In genomic region chr17:16107165-16107770, GRCh38 we compare ENCODE assay signal across 23 cellular contexts.
A peak's percentile ranks its signal among the peaks of the same experiment; 100 is the strongest.
DNase-seq lines count a peak whose midpoint lies in the region; ATAC-seq, FAIRE-seq and TF ChIP-seq lines count a peak whose summit lies in the region.
"Had no signal": no experiment of that assay in that cellular context is flagged by ENCODE, and none has a peak within 500 bp of the region (broad histone marks: within the 10 kb centered on the region; RNA-seq: fewer than 3 reads in every experiment).

No MANE protein-coding gene starts in this region.

- H3K27ac ChIP-seq in K562 (ENCODE audit: extremely low read depth, low read depth, low read length) = peak overlapping the region; percentile 48; the same call in 2 of the 3 replicates
- no peak overlapping the region for H3K27ac ChIP-seq in mesenchymal stem cell (ENCODE audit: low read length, poor library complexity, severe bottlenecking)
- peak overlapping the region in 3 of 4 donors; percentile 25 to 50 (median 48) for H3K27ac ChIP-seq in transverse colon
- no peak overlapping the region for H3K27ac ChIP-seq in WERI-Rb-1
- H3K27ac ChIP-seq: neural progenitor cell, spleen had no signal

- no peaks in the 10 kb centered on the region for H3K79me2 ChIP-seq in K562 (ENCODE audit: control insufficient read depth, insufficient read depth, low read length)

- no peak overlapping the region for H2BK12ac ChIP-seq in mesenchymal stem cell (ENCODE audit: low read length in 2 of 2)

- peaks cover 26% of the 10 kb centered on the region for H3K79me1 ChIP-seq in mesenchymal stem cell (replicated peaks; ENCODE audit: low read length, poor library complexity, severe bottlenecking)

- no peak overlapping the region for H3K23ac ChIP-seq in mesenchymal stem cell (ENCODE audit: low read length in 2 of 2)

- H3K27me3 ChIP-seq in K562 (ENCODE audit: control insufficient read depth in 2 of 2, insufficient read depth in 2 of 2, low read length in 2 of 2) (no peaks in the 10 kb centered on the region), mesenchymal stem cell (ENCODE audit: control insufficient read depth in 1 of 2, insufficient read depth in 1 of 2, low read length in 2 of 2) (no peaks in the 10 kb centered on the region), transverse colon (no peaks in the 10 kb centered on the region), WERI-Rb-1 (ENCODE audit: insufficient read depth, low read depth, severe bottlenecking) (no peaks in the 10 kb centered on the region)
- H3K27me3 ChIP-seq: BLaER1 treated with 17β-estradiol and CSF1 and Interleukin-3, amounts not matched to agents 10 nM and 100 nM; left lung; MG63; neural progenitor cell; SJCRH30; spleen had no signal

- H3K9me1 ChIP-seq in K562 (ENCODE audit: control insufficient read depth, insufficient read depth, low read length) = no peaks in the 10 kb centered on the region

- TF ChIP-seq CTCF in K562 (IDR thresholded peaks at IDR 0.05 in 2 of 3, conservative IDR thresholded peaks at IDR 0.05 in 1 of 3; ENCODE audit: insufficient read depth in 2 of 3, low read depth in 1 of 3, low read length in 3 of 3) (no peak), transverse colon (IDR thresholded peaks at IDR 0.05) (no peak), HFFc6 (IDR thresholded peaks at IDR 0.05) (no peak), WERI-Rb-1 (IDR thresholded peaks at IDR 0.05; ENCODE audit: low read depth, low read length) (no peak)

- no peaks in the 10 kb centered on the region for H3K9me3 Mint-ChIP-seq in activated naive CD4-positive, alpha-beta T cell treated with anti-CD3 and anti-CD28 coated beads, Interleukin-2, amount 50 U/mL, for 24 hours
- no peaks in the 10 kb centered on the region for H3K9me3 Mint-ChIP-seq in activated naive CD4-positive, alpha-beta T cell treated with anti-CD3 and anti-CD28 coated beads, Interleukin-2, amount 10 ng/mL, durations not matched to agents 7 days and 5 days
- H3K9me3 Mint-ChIP-seq in HFFc6 = no peaks in the 10 kb centered on the region
- H3K9me3 Mint-ChIP-seq: activated CD8-positive, alpha-beta T cell treated with anti-CD3 and anti-CD28 coated beads for 36 hours; neural progenitor cell had no signal

- H3K9me3 ChIP-seq in K562 (replicated peaks; ENCODE audit: control insufficient read depth, insufficient read depth, low read depth, low read length) = no peaks in the 10 kb centered on the region
- no peaks in the 10 kb centered on the region for H3K9me3 ChIP-seq in mesenchymal stem cell (ENCODE audit: control insufficient read depth, low read length)
- no peaks in the 10 kb centered on the region for H3K9me3 ChIP-seq in transverse colon
- H3K9me3 ChIP-seq in WERI-Rb-1 (ENCODE audit: severe bottlenecking) = no peaks in the 10 kb centered on the region
- H3K9me3 ChIP-seq: BLaER1 treated with 17β-estradiol and CSF1 and Interleukin-3, amounts not matched to agents 10 nM and 100 nM; left lung; MG63; spleen had no signal

- TF ChIP-seq RAD21 in K562 (CRISPR knock-in tag; conservative IDR thresholded peaks at IDR 0.05 in 1 of 2, IDR thresholded peaks at IDR 0.05 in 1 of 2) = no peak

- H3K36me3 ChIP-seq in K562 (ENCODE audit: control insufficient read depth, insufficient read depth, low read length) = peaks cover 23% of the 10 kb centered on the region; the same call in 1 of the 3 replicates
- peaks cover 14 to 42% of the 10 kb centered on the region in 2 experiments for H3K36me3 ChIP-seq in mesenchymal stem cell (ENCODE audit: control insufficient read depth in 1 of 2, insufficient read depth in 2 of 2, low read depth in 1 of 2, low read length in 2 of 2)
- peaks cover 0 to 21% (median 4%) of the 10 kb centered on the region in 4 donors for H3K36me3 ChIP-seq in transverse colon
- H3K36me3 ChIP-seq in WERI-Rb-1 = peaks cover 12% of the 10 kb centered on the region

- no peak for TF ChIP-seq POLR2A in K562 (conservative IDR thresholded peaks at IDR 0.05)
- TF ChIP-seq POLR2A in transverse colon (IDR thresholded peaks at IDR 0.05) = no peak

- no peak for TF ChIP-seq EP300 in K562 (IDR thresholded peaks at IDR 0.05; ENCODE audit: low read length)
- TF ChIP-seq EP300 in transverse colon (IDR thresholded peaks at IDR 0.05; ENCODE audit: low read depth) = no peak

- no peaks in the 10 kb centered on the region for H3K27me3 Mint-ChIP-seq in activated naive CD4-positive, alpha-beta T cell treated with anti-CD3 and anti-CD28 coated beads, Interleukin-2, amount 50 U/mL, for 24 hours
- no peaks in the 10 kb centered on the region for H3K27me3 Mint-ChIP-seq in activated naive CD4-positive, alpha-beta T cell treated with anti-CD3 and anti-CD28 coated beads, Interleukin-2, amount 10 ng/mL, durations not matched to agents 7 days and 5 days
- peaks cover 1% of the 10 kb centered on the region; the same call in 1 of the 2 replicates for H3K27me3 Mint-ChIP-seq in HFFc6 (ENCODE audit: insufficient read depth)
- H3K27me3 Mint-ChIP-seq: activated CD8-positive, alpha-beta T cell treated with anti-CD3 and anti-CD28 coated beads for 36 hours had no signal

- H3K4me3 Mint-ChIP-seq in activated naive CD4-positive, alpha-beta T cell treated with anti-CD3 and anti-CD28 coated beads, Interleukin-2, amount 50 U/mL, for 24 hours = no peak overlapping the region
- no peak overlapping the region for H3K4me3 Mint-ChIP-seq in activated naive CD4-positive, alpha-beta T cell treated with anti-CD3 and anti-CD28 coated beads, Interleukin-2, amount 10 ng/mL, durations not matched to agents 7 days and 5 days
- no peak overlapping the region for H3K4me3 Mint-ChIP-seq in HFFc6
- H3K4me3 Mint-ChIP-seq: activated CD8-positive, alpha-beta T cell treated with anti-CD3 and anti-CD28 coated beads for 36 hours; neural progenitor cell had no signal

- no TSS peak for BruUV-seq in K562 (replicated peaks; lab: Mats Ljungman, UMichigan)

- POLR2A ChIA-PET in K562 (lab: Yijun Ruan, JAX) = no interaction called here

- no peak overlapping the region for H4K91ac ChIP-seq in mesenchymal stem cell (ENCODE audit: low read length)

- H3K4me1 Mint-ChIP-seq in activated naive CD4-positive, alpha-beta T cell treated with anti-CD3 and anti-CD28 coated beads, Interleukin-2, amount 50 U/mL, for 24 hours = peaks cover 5% of the 10 kb centered on the region
- no peaks in the 10 kb centered on the region for H3K4me1 Mint-ChIP-seq in activated naive CD4-positive, alpha-beta T cell treated with anti-CD3 and anti-CD28 coated beads, Interleukin-2, amount 10 ng/mL, durations not matched to agents 7 days and 5 days
- no peaks in the 10 kb centered on the region for H3K4me1 Mint-ChIP-seq in HFFc6 (ENCODE audit: low read depth)
- H3K4me1 Mint-ChIP-seq: neural progenitor cell had no signal

- H3K4me3 ChIP-seq in K562 (no peak overlapping the region), mesenchymal stem cell (ENCODE audit: insufficient read depth in 1 of 2, low read depth in 1 of 2, low read length in 2 of 2) (no peak overlapping the region), transverse colon (no peak overlapping the region), WERI-Rb-1 (ENCODE audit: low read depth, low read length) (no peak overlapping the region)
- H3K4me3 ChIP-seq: BLaER1 treated with 17β-estradiol and CSF1 and Interleukin-3, amounts not matched to agents 10 nM and 100 nM; left lung; MG63; neural progenitor cell; SJCRH30; spleen had no signal

- H3K4me1 ChIP-seq in K562 (replicated peaks in 1 of 2; ENCODE audit: control insufficient read depth in 2 of 2, insufficient read depth in 2 of 2, low read length in 2 of 2) = peaks cover 0 to 7% of the 10 kb centered on the region in 2 experiments; a peak in 3 of 5 replicates
- H3K4me1 ChIP-seq in mesenchymal stem cell (ENCODE audit: control insufficient read depth, insufficient read depth, low read depth, low read length) = no peaks in the 10 kb centered on the region
- peaks cover 0 to 8% (median 2%) of the 10 kb centered on the region in 4 donors for H3K4me1 ChIP-seq in transverse colon
- H3K4me1 ChIP-seq: BLaER1 treated with 17β-estradiol and CSF1 and Interleukin-3, amounts not matched to agents 10 nM and 100 nM; left lung; neural progenitor cell; spleen had no signal

- H3K4ac ChIP-seq in mesenchymal stem cell (ENCODE audit: low read depth in 1 of 2, low read length in 2 of 2) = no peak overlapping the region

- H2AFZ ChIP-seq in K562 (ENCODE audit: low read depth, low read length) (no peak overlapping the region), mesenchymal stem cell (ENCODE audit: low read depth, low read length) (no peak overlapping the region)
- H2AFZ ChIP-seq: neural progenitor cell had no signal

- in situ Hi-C loops in K562 (cut with MboI) = no loop called here
- in situ Hi-C loops in transverse colon (cut with MboI; ENCODE audit: low pct_ligation_motif_present in 1 of 4, low pct_unique_long_range_greater_than_20kb in 1 of 4, low sequenced_read_pairs in 3 of 4) = loop anchor here in 1 of 4 donors (25.0 kb wide), 1 partner anchor 95 kb away; no protein-coding TSS in a partner anchor

- H3K36me3 Mint-ChIP-seq in activated naive CD4-positive, alpha-beta T cell treated with anti-CD3 and anti-CD28 coated beads, Interleukin-2, amount 50 U/mL, for 24 hours = peaks cover 17% of the 10 kb centered on the region
- peaks cover 30% of the 10 kb centered on the region for H3K36me3 Mint-ChIP-seq in activated naive CD4-positive, alpha-beta T cell treated with anti-CD3 and anti-CD28 coated beads, Interleukin-2, amount 10 ng/mL, durations not matched to agents 7 days and 5 days
- H3K36me3 Mint-ChIP-seq in HFFc6 (ENCODE audit: low read depth) = peaks cover 21% of the 10 kb centered on the region

- no peaks in the 10 kb centered on the region for H4K20me1 ChIP-seq in K562 (replicated peaks; ENCODE audit: control insufficient read depth, insufficient read depth, low read length)

- H3K9ac ChIP-seq in K562 (ENCODE audit: insufficient read depth in 1 of 2, low read depth in 2 of 2, low read length in 2 of 2) (no peak overlapping the region), mesenchymal stem cell (ENCODE audit: low read length) (no peak overlapping the region)
- H3K9ac ChIP-seq: BLaER1 treated with 17β-estradiol and CSF1 and Interleukin-3, amounts not matched to agents 10 nM and 100 nM; neural progenitor cell had no signal

- CTCF ChIA-PET in activated naive CD4-positive, alpha-beta T cell treated with anti-CD3 and anti-CD28 coated beads, Interleukin-2, amount 10 ng/mL, durations not matched to agents 7 days and 5 days (lab: Charles Lee) = no interaction called here
- CTCF ChIA-PET in K562 (lab: Yijun Ruan, JAX; ENCODE audit: low intra/inter-chr PET ratio) = no interaction called here

- WGBS in K562 (ENCODE audit: insufficient coverage, low coverage, missing lambda C conversion rate) = 65% methylated on average over 8 of the region's 8 CpGs
- WGBS in mesenchymal stem cell = 99% methylated on average over 8 of the region's 8 CpGs
- 88 to 98% methylated on average over 5 to 8 of the region's 8 CpGs for WGBS in transverse colon (ENCODE audit: low coverage in 1 of 2), 2 donors

- H2BK120ac ChIP-seq in mesenchymal stem cell (ENCODE audit: low read depth, low read length) = no peak overlapping the region

- H3K4me2 ChIP-seq in K562 (ENCODE audit: insufficient read depth, low read length) = no peak overlapping the region
- no peak overlapping the region for H3K4me2 ChIP-seq in mesenchymal stem cell (ENCODE audit: low read length, poor library complexity, severe bottlenecking)
- H3K4me2 ChIP-seq: BLaER1 treated with 17β-estradiol and CSF1 and Interleukin-3, amounts not matched to agents 10 nM and 100 nM; neural progenitor cell had no signal

- H2BK5ac ChIP-seq in mesenchymal stem cell (ENCODE audit: low read depth, low read length, poor library complexity, severe bottlenecking) = no peak overlapping the region

- H3K18ac ChIP-seq in mesenchymal stem cell (ENCODE audit: low read depth in 1 of 2, low read length in 2 of 2) = no peak overlapping the region

- H2BK15ac ChIP-seq in mesenchymal stem cell (ENCODE audit: low read depth, poor library complexity, severe bottlenecking) = no peak overlapping the region

- DNase-seq in activated naive CD4-positive, alpha-beta T cell treated with anti-CD3 and anti-CD28 coated beads, Interleukin-2, amount 10 ng/mL, durations not matched to agents 7 days and 5 days = no peak
- DNase-seq in K562 (ENCODE audit: extremely low read depth in 1 of 4, low spot score in 3 of 4) (no peak), mesenchymal stem cell (peak; percentile 14), transverse colon (no peak), HuH-7 (ENCODE audit: low spot score) (no peak), HFFc6 (no peak), WERI-Rb-1 (no peak)
- DNase-seq: ACHN; activated CD8-positive, alpha-beta T cell treated with anti-CD3 and anti-CD28 coated beads for 36 hours; activated naive CD4-positive, alpha-beta T cell treated with anti-CD3 and anti-CD28 coated beads, Interleukin-2, amount 50 U/mL, for 16 hours; activated T-cell treated with anti-CD3 and anti-CD28 coated beads, Interleukin-2, amount 50 U/mL, for 48 hours; left lung; NCI-H1436; NCI-H2171; NCI-H774; spleen; stimulated activated CD4-positive, alpha-beta T cell treated with anti-CD3 and anti-CD28 coated beads, Interleukin-4, amount 100 ng/mL, for 4 hours had no signal

- no peak overlapping the region for H2AK5ac ChIP-seq in mesenchymal stem cell (ENCODE audit: low read length, severe bottlenecking)

- peak overlapping the region; percentile 13 for H3K27ac Mint-ChIP-seq in activated naive CD4-positive, alpha-beta T cell treated with anti-CD3 and anti-CD28 coated beads, Interleukin-2, amount 50 U/mL, for 24 hours
- H3K27ac Mint-ChIP-seq in activated naive CD4-positive, alpha-beta T cell treated with anti-CD3 and anti-CD28 coated beads, Interleukin-2, amount 10 ng/mL, durations not matched to agents 7 days and 5 days = no peak overlapping the region
- no peak overlapping the region for H3K27ac Mint-ChIP-seq in HFFc6
- H3K27ac Mint-ChIP-seq: activated CD8-positive, alpha-beta T cell treated with anti-CD3 and anti-CD28 coated beads for 36 hours; neural progenitor cell had no signal

- peak overlapping the region; percentile 30 for H4K8ac ChIP-seq in mesenchymal stem cell (ENCODE audit: low read length)

- no peak overlapping the region for H3K14ac ChIP-seq in mesenchymal stem cell (ENCODE audit: low read length in 2 of 2)

- FAIRE-seq in K562 (lab: Jason Lieb, UNC) = no peak
- FAIRE-seq: GM12891 had no signal

- no peak for ATAC-seq in K562
- ATAC-seq: activated CD8-positive, alpha-beta T cell treated with anti-CD3 and anti-CD28 coated beads for 36 hours had no signal

- intact Hi-C loops in K562 (cut with micrococcal nuclease) = no loop called here
- intact Hi-C loops in transverse colon (cut with DNase I; ENCODE audit: low total_unique reads) = no loop called here

Comparison
In these comparisons a context has a peak if more than half of its experiments do, and no peak if none do; other contexts are left out.
1. H3K27ac ChIP-seq: peak in K562 (single experiment) and transverse colon (3 of 4); none in mesenchymal stem cell (single experiment) and WERI-Rb-1 (single experiment).